Comparison of ENCODE assay signal across 1 cellular context in genomic region chr13:29791508-29791907, GRCh38.
TF ChIP-seq lines count a peak whose summit lies in the region.

No MANE protein-coding gene starts in this region.

TF ChIP-seq in IMR-90, 13 proteins besides CTCF, POLR2A, EP300 and RAD21:
- TF ChIP-seq RFX5 (IDR thresholded peaks at IDR 0.05; ENCODE audit: low read depth, low read length) (no peak), BHLHE40 (IDR thresholded peaks at IDR 0.05; ENCODE audit: low read depth, low read length) (no peak), FOS (IDR thresholded peaks at IDR 0.05; ENCODE audit: low read depth, low read length) (no peak), CHD1 (IDR thresholded peaks at IDR 0.05; ENCODE audit: low read depth, low read length) (no peak), ELK1 (IDR thresholded peaks at IDR 0.05; ENCODE audit: borderline replicate concordance, low read depth, low read length) (no peak), SMC3 (IDR thresholded peaks at IDR 0.05; ENCODE audit: low read depth, low read length) (no peak)
